In genomic region chr15:33963831-33964664, GRCh38 we compare ENCODE assay signal across 9 cellular contexts. TPM values are rescaled to one million over a fixed set of nuclear protein-coding genes. Genes with fewer than 3 reads are reported as not detected.
DNase-seq lines count a peak whose midpoint lies in the region; ATAC-seq, FAIRE-seq and TF ChIP-seq lines count a peak whose summit lies in the region.
"Had no signal": no experiment of that assay in that cellular context is flagged by ENCODE, and none has a peak within 500 bp of the region (broad histone marks: within the 10 kb centered on the region; RNA-seq: fewer than 3 reads in every experiment).

No MANE protein-coding gene starts in this region.

- no peaks in the 10 kb centered on the region for H3K9me3 Mint-ChIP-seq in neural progenitor cell
- no peaks in the 10 kb centered on the region for H3K9me3 Mint-ChIP-seq in CD4-positive, alpha-beta T cell
- H3K9me3 Mint-ChIP-seq: stimulated activated naive CD8-positive, alpha-beta T cell treated with anti-CD3 and anti-CD28 coated beads, Interleukin-15, Interleukin-2, amounts not matched to agents 100 ng/mL and 50 ng/mL, for 24 hours had no signal

- H3K36me3 ChIP-seq in neural progenitor cell = no peaks in the 10 kb centered on the region

- H4K20me1 ChIP-seq in neural progenitor cell (ENCODE audit: low read depth) = no peaks in the 10 kb centered on the region

- no peak overlapping the region for H3K27ac Mint-ChIP-seq in neural progenitor cell
- no peak overlapping the region for H3K27ac Mint-ChIP-seq in CD4-positive, alpha-beta T cell
- H3K27ac Mint-ChIP-seq: stimulated activated naive CD8-positive, alpha-beta T cell treated with anti-CD3 and anti-CD28 coated beads, Interleukin-15, Interleukin-2, amounts not matched to agents 100 ng/mL and 50 ng/mL, for 24 hours had no signal

- CTCF ChIA-PET in CD4-positive, alpha-beta T cell (lab: Charles Lee) = no interaction called here

- peaks cover 8% of the 10 kb centered on the region for H3F3A ChIP-seq in neural progenitor cell (ENCODE audit: low read depth)

- no peak overlapping the region for H3K4me3 ChIP-seq in GM12875 (ENCODE audit: low read depth, low read length)
- H3K4me3 ChIP-seq in neural progenitor cell = no peak overlapping the region

- H3K4me1 Mint-ChIP-seq in neural progenitor cell = peaks cover 24% of the 10 kb centered on the region
- no peaks in the 10 kb centered on the region for H3K4me1 Mint-ChIP-seq in CD4-positive, alpha-beta T cell (ENCODE audit: low read depth)

- intact Hi-C loops in CD4-positive, alpha-beta T cell (cut with DNase I, micrococcal nuclease) = no loop called here

- no peaks in the 10 kb centered on the region for H3K27me3 Mint-ChIP-seq in neural progenitor cell (ENCODE audit: insufficient read depth, low read depth)
- no peaks in the 10 kb centered on the region for H3K27me3 Mint-ChIP-seq in CD4-positive, alpha-beta T cell

- TF ChIP-seq CTCF in GM12875 (IDR thresholded peaks at IDR 0.05; ENCODE audit: borderline replicate concordance, insufficient read depth, low read depth, low read length) = peak; percentile 59; the same call in 1 of the 2 replicates
- peak; percentile 87 for TF ChIP-seq CTCF in neural progenitor cell (IDR thresholded peaks at IDR 0.05)
- no peak for TF ChIP-seq CTCF in CD4-positive, alpha-beta T cell (IDR thresholded peaks at IDR 0.05)

- POLR2A ChIA-PET in CD4-positive, alpha-beta T cell (lab: Charles Lee) = no interaction called here

- H3K27ac ChIP-seq in neural progenitor cell = no peak overlapping the region
- H3K27ac ChIP-seq in CD4-positive, alpha-beta T cell (ENCODE audit: low read depth, low read length) = no peak overlapping the region

- no peak overlapping the region for H3K4me3 Mint-ChIP-seq in neural progenitor cell
- no peak overlapping the region for H3K4me3 Mint-ChIP-seq in CD4-positive, alpha-beta T cell
- H3K4me3 Mint-ChIP-seq: stimulated activated naive CD8-positive, alpha-beta T cell treated with anti-CD3 and anti-CD28 coated beads, Interleukin-15, Interleukin-2, amounts not matched to agents 100 ng/mL and 50 ng/mL, for 24 hours had no signal

- H3K36me3 Mint-ChIP-seq in neural progenitor cell = no peaks in the 10 kb centered on the region
- no peaks in the 10 kb centered on the region for H3K36me3 Mint-ChIP-seq in CD4-positive, alpha-beta T cell (ENCODE audit: low read depth)

- ATAC-seq in GM19463 (IDR thresholded peaks at IDR 0.05; ENCODE audit: unreplicated experiment) = no peak
- ATAC-seq in CD4-positive, alpha-beta T cell (ENCODE audit: poor library complexity) = no peak

- no peaks in the 10 kb centered on the region for H3K27me3 ChIP-seq in neural progenitor cell
- no peaks in the 10 kb centered on the region for H3K27me3 ChIP-seq in CD4-positive, alpha-beta T cell (ENCODE audit: control insufficient read depth, insufficient read depth, low read length)

- FAIRE-seq in A204.1 (lab: Jason Lieb, UNC) = peak; percentile 91

- DNase-seq in NCI-H446 treated with DMSO at 0.1 percent for 48 hours (lab: John Stamatoyannopoulos, UW) (peak; percentile 6), cerebellar cortex (ENCODE audit: low spot score) (peak; percentile 23), neural progenitor cell (ENCODE audit: low spot score) (peak; percentile 50), T1000 (lab: John Stamatoyannopoulos, UW) (no peak)
- no peak for DNase-seq in CD4-positive, alpha-beta T cell

- no peak overlapping the region for H3K9ac ChIP-seq in neural progenitor cell

- no peaks in the 10 kb centered on the region for H3K79me2 ChIP-seq in neural progenitor cell (ENCODE audit: low read depth)

- no peak overlapping the region for H2AFZ ChIP-seq in neural progenitor cell (replicated peaks)

- H3K4me1 ChIP-seq in neural progenitor cell = peaks cover 11% of the 10 kb centered on the region

- no peak overlapping the region for H3K4me2 ChIP-seq in neural progenitor cell

- no peaks in the 10 kb centered on the region for H3K9me3 ChIP-seq in neural progenitor cell (ENCODE audit: low read depth)
- no peaks in the 10 kb centered on the region for H3K9me3 ChIP-seq in CD4-positive, alpha-beta T cell (ENCODE audit: control insufficient read depth, low read length)

RNA-seq across cellular contexts. Expression of gene CHRM5, which starts 4.2 kb away (rescaled TPM):
- total RNA-seq in neural progenitor cell (ENCODE audit: low replicate concordance) = not detected in 2 replicates
- total RNA-seq in CD4-positive, alpha-beta T cell = not detected

Comparison
In these comparisons a context has a peak if more than half of its experiments do, and no peak if none do; other contexts are left out.
1. DNase-seq: peak in NCI-H446 treated with DMSO at 0.1 percent for 48 hours (single experiment), cerebellar cortex (single experiment) and neural progenitor cell (single experiment); none in T1000 (single experiment) and CD4-positive, alpha-beta T cell (0 of 10).